Comparison of ENCODE assay signal across 9 cellular contexts in the genomic region with DNA sequence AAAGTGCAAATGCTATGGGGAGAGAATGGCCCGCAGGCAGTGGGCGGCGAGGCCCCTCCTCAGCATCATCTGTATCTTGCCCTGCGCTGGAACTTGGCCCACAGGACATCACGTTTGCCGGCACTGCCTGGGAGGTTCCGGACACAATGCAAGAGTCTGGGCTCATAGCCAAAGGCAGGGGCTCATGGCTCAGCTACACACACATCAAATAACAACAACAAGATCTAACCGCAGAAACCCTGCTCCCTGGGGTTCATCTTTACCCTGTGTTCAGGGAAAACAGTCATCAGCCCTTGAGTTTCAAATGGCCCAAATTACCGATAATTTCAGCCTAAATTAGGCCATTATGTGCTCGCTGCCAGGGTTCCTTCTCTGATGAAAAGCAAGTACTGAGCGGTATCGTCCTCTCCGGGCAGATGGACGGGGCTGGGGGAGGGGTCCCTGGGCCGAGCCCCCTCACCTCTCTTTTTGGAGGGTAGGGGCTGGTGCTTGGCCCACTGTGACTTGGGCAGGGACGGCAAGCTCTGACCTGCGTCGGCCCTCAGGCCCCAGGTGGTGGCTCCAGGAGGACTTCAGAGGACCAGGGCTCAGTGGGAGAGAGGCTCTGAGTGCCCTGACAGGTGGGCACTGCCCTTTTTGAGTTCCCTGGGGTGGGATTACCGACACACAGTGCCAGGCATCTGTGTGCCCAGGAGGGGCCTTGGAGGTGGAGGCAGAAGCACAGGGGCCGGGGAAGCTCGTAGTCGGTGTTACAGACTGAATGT. TPM values are rescaled to one million over a fixed set of nuclear protein-coding genes. Genes with fewer than 3 reads are reported as not detected.
DNase-seq lines count a peak whose midpoint lies in the region; ATAC-seq and TF ChIP-seq lines count a peak whose summit lies in the region.
"Had no signal": no experiment of that assay in that cellular context is flagged by ENCODE, and none has a peak within 500 bp of the region (broad histone marks: within the 10 kb centered on the region; RNA-seq: fewer than 3 reads in every experiment).

No MANE protein-coding gene starts in this region.

- no peaks in the 10 kb centered on the region for H3K36me3 Mint-ChIP-seq in activated naive CD4-positive, alpha-beta T cell treated with anti-CD3 and anti-CD28 coated beads, Interleukin-2, amount 50 U/mL, for 72 hours

- H3K9me3 ChIP-seq in body of pancreas (peaks cover 0 to 6% (median 0%) of the 10 kb centered on the region in 3 donors), left lung (no peaks in the 10 kb centered on the region)

- ATAC-seq in body of pancreas (peak; percentile 53), left lung (peak; percentile 67), HG02840 (IDR thresholded peaks at IDR 0.05; ENCODE audit: low FRiP score, unreplicated experiment) (no peak)
- ATAC-seq in activated naive CD4-positive, alpha-beta T cell treated with anti-CD3 and anti-CD28 coated beads, Interleukin-2, amount 50 U/mL, for 72 hours, result no peak

- no peak overlapping the region for H3K27ac ChIP-seq in body of pancreas
- no peak overlapping the region for H3K27ac ChIP-seq in left lung

- DNase-seq in AG10803 (ENCODE audit: low read depth), result peak; percentile 83
- DNase-seq in NCI-H146 (lab: John Stamatoyannopoulos, UW), result peak; percentile 94
- DNase-seq in body of pancreas, result peak in 3 of 4 donors; percentile 51 to 66 (median 53)
- DNase-seq in left lung, result peak; percentile 57 to 70
- no peak for DNase-seq in activated naive CD4-positive, alpha-beta T cell treated with anti-CD3 and anti-CD28 coated beads, Interleukin-2, amount 50 U/mL, for 72 hours (ENCODE audit: low spot score in 2 of 2)
- no peak for DNase-seq in SIG-M5 treated with dmso at 0.1 percent for 504 hours (lab: John Stamatoyannopoulos, UW; ENCODE audit: unreplicated experiment)
- DNase-seq in activated CD4-positive, alpha-beta T cell treated with anti-CD3 and anti-CD28 coated beads for 4 hours, result no peak
- DNase-seq: naive B cell had no signal

- H3K4me1 ChIP-seq in body of pancreas, result no peaks in the 10 kb centered on the region
- H3K4me1 ChIP-seq in left lung, result no peaks in the 10 kb centered on the region

- intact Hi-C loops in body of pancreas (cut with DNase I) (no loop called here), left lung (cut with DNase I) (no loop called here)

- 56 to 57% methylated on average over 12 to 22 of the region's 22 CpGs for WGBS in body of pancreas, 2 donors

- H3K27me3 ChIP-seq in body of pancreas (no peaks in the 10 kb centered on the region), left lung (peaks cover 0 to 20% of the 10 kb centered on the region in 2 donors)

- H3K27ac Mint-ChIP-seq in activated naive CD4-positive, alpha-beta T cell treated with anti-CD3 and anti-CD28 coated beads, Interleukin-2, amount 50 U/mL, for 72 hours, result no peak overlapping the region
- H3K27ac Mint-ChIP-seq: naive B cell had no signal

- H3K4me3 ChIP-seq in AG10803 (ENCODE audit: low read length) (no peak overlapping the region), body of pancreas (no peak overlapping the region), left lung (no peak overlapping the region)

- TF ChIP-seq CTCF in AG10803 (conservative IDR thresholded peaks at IDR 0.05; ENCODE audit: low read length), result no peak
- TF ChIP-seq CTCF in body of pancreas (IDR thresholded peaks at IDR 0.05), result no peak
- no peak for TF ChIP-seq CTCF in left lung (IDR thresholded peaks at IDR 0.05)

- H3K36me3 ChIP-seq in body of pancreas (replicated peaks in 1 of 2; ENCODE audit: insufficient read depth in 1 of 2, low read depth in 2 of 2), result no peaks in the 10 kb centered on the region
- H3K36me3 ChIP-seq in left lung, result no peaks in the 10 kb centered on the region

- peaks cover 0 to 4% of the 10 kb centered on the region in 2 donors for H3K9me3 Mint-ChIP-seq in activated naive CD4-positive, alpha-beta T cell treated with anti-CD3 and anti-CD28 coated beads, Interleukin-2, amount 50 U/mL, for 72 hours

- no peak for TF ChIP-seq POLR2A in body of pancreas (IDR thresholded peaks at IDR 0.05)

RNA-seq across cellular contexts. Expression of a gene that starts 25.0 kb away (rescaled TPM):
- total RNA-seq in body of pancreas (1 to 10 TPM; 3.4 to 5.9 TPM), left lung (1 to 10 TPM in 1 of 2 donors, not detected in 1; 1.4 TPM)
- total RNA-seq in activated naive CD4-positive, alpha-beta T cell treated with anti-CD3 and anti-CD28 coated beads, Interleukin-2, amount 50 U/mL, for 72 hours, result 1 to 10 TPM in 1 of 2 donors, under 1 TPM in 1; 0.59 to 3.5 TPM

Comparison
In these comparisons a context has a peak if more than half of its experiments do, and no peak if none do; other contexts are left out.
1. DNase-seq: peak in AG10803 (single experiment), NCI-H146 (single experiment), body of pancreas (3 of 4) and left lung (2 of 2); none in activated naive CD4-positive, alpha-beta T cell treated with anti-CD3 and anti-CD28 coated beads, Interleukin-2, amount 50 U/mL, for 72 hours (0 of 2), SIG-M5 treated with dmso at 0.1 percent for 504 hours (single experiment) and activated CD4-positive, alpha-beta T cell treated with anti-CD3 and anti-CD28 coated beads for 4 hours (0 of 2).
2. ATAC-seq: peak in body of pancreas (single experiment) and left lung (single experiment); none in activated naive CD4-positive, alpha-beta T cell treated with anti-CD3 and anti-CD28 coated beads, Interleukin-2, amount 50 U/mL, for 72 hours (0 of 2) and HG02840 (single experiment).